In the genomic region with DNA sequence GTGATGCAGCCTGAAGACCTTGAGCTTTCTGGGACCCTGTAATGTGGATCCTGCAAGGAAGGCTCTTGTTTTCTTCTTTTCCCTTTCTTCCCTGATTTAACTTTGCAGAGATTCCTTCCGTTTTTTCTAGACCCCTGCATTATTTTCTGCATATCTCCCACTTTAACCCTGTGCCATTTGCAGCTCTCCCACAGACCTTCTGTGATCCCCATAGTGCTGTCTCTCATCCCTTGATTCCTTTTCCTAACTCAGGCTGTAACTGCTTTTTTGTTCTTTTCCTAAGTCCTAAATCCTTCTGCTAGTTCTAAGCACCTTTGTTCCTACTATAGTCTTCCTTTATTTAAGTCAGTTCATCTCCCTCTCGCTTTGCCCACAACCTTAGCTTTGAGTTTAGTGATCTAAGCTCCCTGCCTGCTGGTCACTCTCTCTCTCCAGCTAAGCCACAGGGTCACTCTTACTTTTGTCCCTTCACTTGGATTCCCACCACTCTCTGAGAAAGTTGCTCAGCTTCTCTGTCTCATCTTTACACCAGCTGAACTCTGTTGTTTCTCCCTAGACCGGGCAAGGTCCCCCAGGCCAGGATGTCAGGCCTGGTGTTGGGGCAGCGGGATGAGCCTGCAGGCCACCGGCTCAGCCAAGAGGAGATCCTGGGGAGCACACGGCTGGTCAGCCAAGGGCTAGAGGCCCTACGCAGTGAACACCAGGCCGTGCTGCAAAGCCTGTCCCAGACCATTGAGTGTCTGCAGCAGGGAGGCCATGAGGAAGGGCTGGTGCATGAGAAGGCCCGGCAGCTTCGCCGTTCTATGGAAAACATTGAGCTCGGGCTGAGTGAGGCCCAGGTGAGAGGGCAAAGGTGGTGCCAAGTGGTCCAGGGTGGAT, we compare ENCODE assay signal across 9 cellular contexts. TPM values are rescaled to one million over a fixed set of nuclear protein-coding genes. Genes with fewer than 3 reads are reported as not detected.
A peak's percentile ranks its signal among the peaks of the same experiment; 100 is the strongest.
DNase-seq lines count a peak whose midpoint lies in the region; ATAC-seq and TF ChIP-seq lines count a peak whose summit lies in the region.
"Had no signal": no experiment of that assay in that cellular context is flagged by ENCODE, and none has a peak within 500 bp of the region (broad histone marks: within the 10 kb centered on the region; RNA-seq: fewer than 3 reads in every experiment).

No MANE protein-coding gene starts in this region.

- H3K36me3 Mint-ChIP-seq in HFFc6 (ENCODE audit: low read depth) (peaks cover 14% of the 10 kb centered on the region), WTC11 (peaks cover 15% of the 10 kb centered on the region), immature natural killer cell (peaks cover 4 to 17% (median 17%) of the 10 kb centered on the region in 3 donors)

- H3K36me3 ChIP-seq in smooth muscle cell (ENCODE audit: low read depth) (no peaks in the 10 kb centered on the region), uterus (no peaks in the 10 kb centered on the region)

- H3K9ac ChIP-seq in smooth muscle cell (ENCODE audit: low read depth) = peak overlapping the region; percentile 94

- peaks cover 22% of the 10 kb centered on the region for H3K79me2 ChIP-seq in smooth muscle cell (ENCODE audit: low read depth)

- no peak for TF ChIP-seq POLR2A in uterus (IDR thresholded peaks at IDR 0.05)

- DNase-seq in HFFc6 (no peak), WTC11 (ENCODE audit: low spot score) (no peak), immature natural killer cell (no peak), smooth muscle cell (lab: John Stamatoyannopoulos, UW; ENCODE audit: unreplicated experiment) (no peak), NCI-H2029 treated with DMSO at 0.1 percent for 48 hours (lab: John Stamatoyannopoulos, UW) (no peak), retina (no peak), uterus (no peak)
- DNase-seq: aorta, SIG-M5 had no signal

- H3K27ac Mint-ChIP-seq in HFFc6 = peak overlapping the region; percentile 96
- H3K27ac Mint-ChIP-seq in WTC11 = peak overlapping the region; percentile 66
- peak overlapping the region; percentile 63 to 100 (median 99) for H3K27ac Mint-ChIP-seq in immature natural killer cell

- CTCF ChIA-PET in WTC11 (lab: Charles Lee) = interaction anchor here (1.4 to 3.3 kb wide), 2 partner anchors 82 to 97 kb away, joined by 3 to 24 read pairs; no protein-coding TSS in a partner anchor

- peaks cover 16% of the 10 kb centered on the region for H3K4me1 ChIP-seq in smooth muscle cell (ENCODE audit: low read depth)
- H3K4me1 ChIP-seq in uterus = peaks cover 9 to 10% of the 10 kb centered on the region in 2 donors

- intact Hi-C loops in uterus (cut with DNase I; ENCODE audit: low total_unique reads) = no loop called here

- TF ChIP-seq CTCF in HFFc6 (IDR thresholded peaks at IDR 0.05) = no peak
- no peak for TF ChIP-seq CTCF in WTC11 (IDR thresholded peaks at IDR 0.05)
- no peak for TF ChIP-seq CTCF in smooth muscle cell (IDR thresholded peaks at IDR 0.05; ENCODE audit: borderline replicate concordance, insufficient read depth, poor library complexity, severe bottlenecking)
- TF ChIP-seq CTCF in uterus (IDR thresholded peaks at IDR 0.05) = no peak

- ATAC-seq in WTC11 = no peak

- no peaks in the 10 kb centered on the region for H4K20me1 ChIP-seq in smooth muscle cell (ENCODE audit: low read depth)

- peak overlapping the region; percentile 92 for H3K4me2 ChIP-seq in smooth muscle cell

- H2AFZ ChIP-seq in smooth muscle cell (ENCODE audit: low read depth) = no peak overlapping the region

- POLR2A ChIA-PET in WTC11 (lab: Charles Lee) = no interaction called here

- H3K9me3 ChIP-seq in smooth muscle cell (replicated peaks; ENCODE audit: low read depth) (no peaks in the 10 kb centered on the region), uterus (no peaks in the 10 kb centered on the region)

- H3K9me3 Mint-ChIP-seq in HFFc6 (no peaks in the 10 kb centered on the region), WTC11 (no peaks in the 10 kb centered on the region), immature natural killer cell (no peaks in the 10 kb centered on the region)

- H3K27me3 Mint-ChIP-seq in HFFc6 (ENCODE audit: insufficient read depth) (peaks cover 2% of the 10 kb centered on the region; the same call in 1 of the 2 replicates), WTC11 (ENCODE audit: low read depth) (no peaks in the 10 kb centered on the region), immature natural killer cell (ENCODE audit: low read depth in 3 of 3) (peaks cover 0 to 5% (median 0%) of the 10 kb centered on the region in 3 donors)

- peak overlapping the region; percentile 95 for H3K4me3 Mint-ChIP-seq in HFFc6
- peak overlapping the region; percentile 91 for H3K4me3 Mint-ChIP-seq in WTC11
- H3K4me3 Mint-ChIP-seq in immature natural killer cell = peak overlapping the region; percentile 95 to 99 (median 98)

- H3K4me3 ChIP-seq in smooth muscle cell (peak overlapping the region; percentile 88), uterus (peak overlapping the region in 1 of 2 donors; percentile 90)

- H3K27me3 ChIP-seq in smooth muscle cell (ENCODE audit: low read depth) (no peaks in the 10 kb centered on the region), uterus (no peaks in the 10 kb centered on the region)

- H3K4me1 Mint-ChIP-seq in HFFc6 (ENCODE audit: low read depth) = peaks cover 41% of the 10 kb centered on the region
- peaks cover 21% of the 10 kb centered on the region for H3K4me1 Mint-ChIP-seq in WTC11
- H3K4me1 Mint-ChIP-seq in immature natural killer cell = peaks cover 37 to 40% of the 10 kb centered on the region in 2 donors

- WGBS in smooth muscle cell (ENCODE audit: low lambda C conversion rate) = 93% methylated on average over 12 of the region's 12 CpGs

- no peaks in the 10 kb centered on the region for H3F3A ChIP-seq in smooth muscle cell (ENCODE audit: low read depth)

- H3K27ac ChIP-seq in smooth muscle cell (ENCODE audit: low read depth) (peak overlapping the region; percentile 89), uterus (no peak overlapping the region)

TF ChIP-seq in WTC11, 78 proteins besides CTCF, POLR2A, EP300 and RAD21:
- TF ChIP-seq, protein P1, sequence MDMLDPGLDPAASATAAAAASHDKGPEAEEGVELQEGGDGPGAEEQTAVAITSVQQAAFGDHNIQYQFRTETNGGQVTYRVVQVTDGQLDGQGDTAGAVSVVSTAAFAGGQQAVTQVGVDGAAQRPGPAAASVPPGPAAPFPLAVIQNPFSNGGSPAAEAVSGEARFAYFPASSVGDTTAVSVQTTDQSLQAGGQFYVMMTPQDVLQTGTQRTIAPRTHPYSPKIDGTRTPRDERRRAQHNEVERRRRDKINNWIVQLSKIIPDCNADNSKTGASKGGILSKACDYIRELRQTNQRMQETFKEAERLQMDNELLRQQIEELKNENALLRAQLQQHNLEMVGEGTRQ (CRISPR knock-in tag; IDR thresholded peaks at IDR 0.05) = no peak
- TF ChIP-seq ATF1 (CRISPR knock-in tag; IDR thresholded peaks at IDR 0.05) = no peak

RNA-seq across cellular contexts. Expression of a gene that starts 1.6 kb away (rescaled TPM):
- 10 to 100 TPM; 10.7 to 12.6 (median 11.8) TPM for total RNA-seq in HFFc6 (2021; fragmentation: NEBNext Ultra II Directional; extraction: Animal tissue kit (Norgen Biotek cat#: 25700))
- total RNA-seq in WTC11 (2021) = 31.2 to 36.4 TPM (median 35.7 TPM) in 3 replicates
- polyA plus RNA-seq in immature natural killer cell = 10 to 100 TPM in 2 of 3 donors, 1 to 10 TPM in 1; 9.1 to 14.4 (median 11.0) TPM
- total RNA-seq in smooth muscle cell = 13.2 and 20.0 TPM in 2 replicates
- polyA plus RNA-seq in smooth muscle cell = 25.3 and 25.7 TPM in 2 replicates
- 10 to 100 TPM in 3 of 4 donors, 1 to 10 TPM in 1; 2.8 to 30.6 (median 27.2) TPM for total RNA-seq in uterus

RNA-seq across cellular contexts. Expression of a gene that starts 1.8 kb away (rescaled TPM):
- total RNA-seq in HFFc6 (2021; fragmentation: NEBNext Ultra II Directional; extraction: Animal tissue kit (Norgen Biotek cat#: 25700)) = 10 to 100 TPM; 52.6 to 62.9 (median 58.7) TPM
- 107 to 131 TPM (median 112 TPM) in 3 replicates for total RNA-seq in WTC11 (2021)
- 10 to 100 TPM; 37.5 to 60.8 (median 54.0) TPM for polyA plus RNA-seq in immature natural killer cell
- 16.4 and 24.0 TPM in 2 replicates for total RNA-seq in smooth muscle cell
- polyA plus RNA-seq in smooth muscle cell = 112 and 125 TPM in 2 replicates
- 10 to 100 TPM; 14.4 to 44.4 (median 16.1) TPM for total RNA-seq in uterus

RNA-seq across cellular contexts. Expression of a gene that starts 7.3 kb away (rescaled TPM):
- total RNA-seq in HFFc6 (2021; fragmentation: NEBNext Ultra II Directional; extraction: Animal tissue kit (Norgen Biotek cat#: 25700)) = 10 to 100 TPM; 33.7 to 50.3 (median 37.0) TPM
- total RNA-seq in WTC11 (2021) (20.8 to 27.9 TPM (median 27.0 TPM) in 3 replicates), smooth muscle cell (36.9 and 51.4 TPM in 2 replicates), uterus (10 to 100 TPM in 2 of 4 donors, 1 to 10 TPM in 2; 6.4 to 65.1 (median 18.9) TPM)
- polyA plus RNA-seq in immature natural killer cell (1 to 10 TPM in 2 of 3 donors, under 1 TPM in 1; 0.90 to 3.4 (median 1.3) TPM), smooth muscle cell (48.7 and 49.6 TPM in 2 replicates)

RNA-seq across cellular contexts. Expression of a gene that starts 15.1 kb away (rescaled TPM):
- total RNA-seq in HFFc6 (2021; fragmentation: NEBNext Ultra II Directional; extraction: Animal tissue kit (Norgen Biotek cat#: 25700)) = 100 to 1,000 TPM in 1 of 6 experiments, 10 to 100 TPM in 5; 62.8 to 115 (median 66.7) TPM
- total RNA-seq in WTC11 (2021) = 151 to 165 TPM (median 160 TPM) in 3 replicates
- 1 to 10 TPM in 2 of 3 donors, not detected in 1; 1.1 TPM for polyA plus RNA-seq in immature natural killer cell
- 376 and 417 TPM in 2 replicates for total RNA-seq in smooth muscle cell
- 596 and 598 TPM in 2 replicates for polyA plus RNA-seq in smooth muscle cell
- total RNA-seq in uterus = 100 to 1,000 TPM in 3 of 4 donors, 10 to 100 TPM in 1; 53.8 to 247 (median 153) TPM

RNA-seq across cellular contexts. Expression of a gene that starts 39.6 kb away (rescaled TPM):
- 100 to 1,000 TPM in 2 of 6 experiments, 10 to 100 TPM in 4; 85.0 to 101 (median 96.4) TPM for total RNA-seq in HFFc6 (2021; fragmentation: NEBNext Ultra II Directional; extraction: Animal tissue kit (Norgen Biotek cat#: 25700))
- total RNA-seq in WTC11 (2021) = 65.6 to 81.0 TPM (median 67.9 TPM) in 3 replicates
- polyA plus RNA-seq in immature natural killer cell = 10 to 100 TPM; 56.1 to 81.4 (median 78.9) TPM
- total RNA-seq in smooth muscle cell = 56.4 and 64.8 TPM in 2 replicates
- 71.9 and 72.7 TPM in 2 replicates for polyA plus RNA-seq in smooth muscle cell
- total RNA-seq in uterus = 10 to 100 TPM; 30.5 to 57.2 (median 45.9) TPM
